ENCODE assay signal across 8 cellular contexts in genomic region chr19:1068111-1069001, GRCh38. TPM values are rescaled to one million over a fixed set of nuclear protein-coding genes. Genes with fewer than 3 reads are reported as not detected.
DNase-seq lines count a peak whose midpoint lies in the region; ATAC-seq, FAIRE-seq and TF ChIP-seq lines count a peak whose summit lies in the region.

No MANE protein-coding gene starts in this region.

- no peak for TF ChIP-seq EP300 in GM12878 (IDR thresholded peaks at IDR 0.05; ENCODE audit: borderline replicate concordance in 1 of 2, control insufficient read depth in 1 of 2, low read depth in 2 of 2, low read length in 2 of 2)

- H3K4me1 Mint-ChIP-seq in natural killer cell treated with Interleukin-12 subunit alpha and Interleukin-12 subunit beta and Interleukin-15 and Interleukin-18, amount 100 ng/mL, for 72 hours (ENCODE audit: low read depth in 2 of 2), result peaks cover 34 to 42% of the 10 kb centered on the region in 2 donors

- H2AFZ ChIP-seq in PC-9, result no peak overlapping the region
- H2AFZ ChIP-seq in GM12878 (ENCODE audit: control insufficient read depth, low read depth, low read length), result no peak overlapping the region

- H3K4me3 ChIP-seq in PC-9 (peak overlapping the region; percentile 71; the same call in 1 of the 2 replicates), GM12878 (peak overlapping the region; percentile 98), testis (peak overlapping the region in 1 of 2 donors; percentile 29)

- BruUV-seq in PC-9 (replicated peaks; lab: Mats Ljungman, UMichigan), result no TSS peak
- BruUV-seq in GM12878 (replicated peaks; lab: Mats Ljungman, UMichigan), result no TSS peak

- no peak for TF ChIP-seq RAD21 in GM12878 (IDR thresholded peaks at IDR 0.05; ENCODE audit: insufficient read depth, low read depth, low read length)

- H3K27ac ChIP-seq in PC-9 (no peak overlapping the region), GM12878 (ENCODE audit: control insufficient read depth, insufficient read depth) (peak overlapping the region; percentile 95), testis (no peak overlapping the region)

- peak overlapping the region; percentile 88 to 92 for H3K27ac Mint-ChIP-seq in natural killer cell treated with Interleukin-12 subunit alpha and Interleukin-12 subunit beta and Interleukin-15 and Interleukin-18, amount 100 ng/mL, for 72 hours

- intact Hi-C loops in PC-9 (cut with micrococcal nuclease; ENCODE audit: unreplicated experiment), result loop anchor here (5.0 kb wide), 1 partner anchor 34 kb away; the partner anchor contains the start of gene GPX4
- intact Hi-C loops in GM12878 (cut with micrococcal nuclease; ENCODE audit: unreplicated experiment), result loop anchor here (1.0 to 2.0 kb wide), 2 partner anchors 34 to 47 kb away; partner anchors contain the start of genes GPX4, RNU6-2 and TMEM259
- intact Hi-C loops in testis (cut with DNase I; ENCODE audit: low total_unique reads), result no loop called here

- no peaks in the 10 kb centered on the region for H3K9me3 Mint-ChIP-seq in natural killer cell treated with Interleukin-12 subunit alpha and Interleukin-12 subunit beta and Interleukin-15 and Interleukin-18, amount 100 ng/mL, for 72 hours

- peaks cover 13% of the 10 kb centered on the region for H3K36me3 Mint-ChIP-seq in natural killer cell treated with Interleukin-12 subunit alpha and Interleukin-12 subunit beta and Interleukin-15 and Interleukin-18, amount 100 ng/mL, for 72 hours

- H3K4me1 ChIP-seq in PC-9 (replicated peaks; ENCODE audit: insufficient read depth) (peaks cover 19% of the 10 kb centered on the region), GM12878 (ENCODE audit: control insufficient read depth, insufficient read depth, low read length) (peaks cover 17% of the 10 kb centered on the region), testis (peaks cover 4% of the 10 kb centered on the region)

- TF ChIP-seq POLR2A in GM12878 (IDR thresholded peaks at IDR 0.05; ENCODE audit: low read depth, low read length) (peak; percentile 29; the same call in 1 of the 2 replicates), testis (IDR thresholded peaks at IDR 0.05) (no peak)

- H3K27me3 ChIP-seq in PC-9 (ENCODE audit: insufficient read depth, low read depth) (no peaks in the 10 kb centered on the region), GM12878 (replicated peaks in 1 of 2; ENCODE audit: control insufficient read depth in 2 of 2, insufficient read depth in 2 of 2, low read length in 1 of 2) (no peaks in the 10 kb centered on the region), testis (peaks cover 4% of the 10 kb centered on the region)

- H3K4me2 ChIP-seq in PC-9 (peak overlapping the region; percentile 97), GM12878 (ENCODE audit: control insufficient read depth, insufficient read depth) (peak overlapping the region; percentile 82)

- peak overlapping the region; percentile 92 for H3K4me3 Mint-ChIP-seq in natural killer cell treated with Interleukin-12 subunit alpha and Interleukin-12 subunit beta and Interleukin-15 and Interleukin-18, amount 100 ng/mL, for 72 hours

- POLR2A ChIA-PET in PC-9 (lab: Charles Lee; ENCODE audit: unreplicated experiment) (interaction anchor here (0.5 kb wide), 1 partner anchor 597 kb away, joined by 6 read pairs; no protein-coding TSS in a partner anchor), GM12878 (lab: Charles Lee) (interaction anchor here (0.5 to 3.0 kb wide), 15 partner anchors 8 to 434 kb away, joined by 3 to 45 read pairs (median 4); partner anchors contain the start of genes ABCA7, CIRBP, CNN2 and GPX4)

- peaks cover 36% of the 10 kb centered on the region for H3F3A ChIP-seq in PC-9 (ENCODE audit: insufficient read depth, low read depth)

- peak; percentile 57 for FAIRE-seq in GM12878 (lab: Jason Lieb, UNC)

- H3K9ac ChIP-seq in GM12878 (ENCODE audit: control insufficient read depth, insufficient read depth, low read length), result peak overlapping the region; percentile 90

- no peaks in the 10 kb centered on the region for H3K27me3 Mint-ChIP-seq in natural killer cell treated with Interleukin-12 subunit alpha and Interleukin-12 subunit beta and Interleukin-15 and Interleukin-18, amount 100 ng/mL, for 72 hours

- H3K79me2 ChIP-seq in PC-9 (ENCODE audit: low read depth) (no peaks in the 10 kb centered on the region), GM12878 (ENCODE audit: control insufficient read depth, insufficient read depth, low read length) (peaks cover 44% of the 10 kb centered on the region)

- H3K9me3 ChIP-seq in PC-9 (ENCODE audit: insufficient read depth, low read depth) (no peaks in the 10 kb centered on the region), GM12878 (replicated peaks; ENCODE audit: control insufficient read depth, insufficient read depth, low read length) (no peaks in the 10 kb centered on the region), testis (no peaks in the 10 kb centered on the region)

- TF ChIP-seq CTCF in PC-9 (conservative IDR thresholded peaks at IDR 0.05) (no peak), GM12878 (IDR thresholded peaks at IDR 0.05 in 2 of 3, conservative IDR thresholded peaks at IDR 0.05 in 1 of 3; ENCODE audit: control insufficient read depth in 2 of 3, extremely low read depth in 1 of 3, insufficient read depth in 1 of 3, low read depth in 3 of 3, low read length in 3 of 3) (no peak), testis (IDR thresholded peaks at IDR 0.05) (no peak)

- SMC1A ChIA-PET in GM12878 (lab: Charles Lee; ENCODE audit: uncharacterized antibody, unreplicated experiment), result interaction anchor here (1.1 to 1.7 kb wide), 5 partner anchors 8 to 62 kb away, joined by 3 to 12 read pairs (median 3); partner anchors contain the start of gene GPX4

- WGBS in GM12878 (ENCODE audit: insufficient coverage, insufficient replicate concordance, low lambda C conversion rate, missing lambda C conversion rate), result under 1% methylated on average over 44 of the region's 44 CpGs
- WGBS in testis, 2 donors, result 74 to 82% methylated on average over 9 to 34 of the region's 44 CpGs

- H3K36me3 ChIP-seq in PC-9 (ENCODE audit: low read depth) (no peaks in the 10 kb centered on the region), GM12878 (ENCODE audit: control insufficient read depth in 2 of 2, insufficient read depth in 2 of 2, low read length in 1 of 2) (peaks cover 8 to 13% of the 10 kb centered on the region in 2 experiments; a peak in 3 of 4 replicates), testis (ENCODE audit: low read depth, missing control alignments) (no peaks in the 10 kb centered on the region)

- CTCF ChIA-PET in PC-9 (lab: Charles Lee), result no interaction called here
- CTCF ChIA-PET in GM12878 (lab: Yijun Ruan, JAX), result interaction anchor here (1.8 to 2.2 kb wide), 3 partner anchors 11 to 45 kb away, joined by 5 to 14 read pairs (median 9); no protein-coding TSS in a partner anchor

- ATAC-seq in GM12878, result peak; percentile 24
- ATAC-seq in natural killer cell treated with Interleukin-12 subunit alpha and Interleukin-12 subunit beta and Interleukin-15 and Interleukin-18, amount 100 ng/mL, for 72 hours, result peak; percentile 40 to 61
- no peak for ATAC-seq in GM21786 (IDR thresholded peaks at IDR 0.05; ENCODE audit: unreplicated experiment)
- ATAC-seq in GM21447 (IDR thresholded peaks at IDR 0.05; ENCODE audit: unreplicated experiment), result no peak

- H3K9me2 ChIP-seq in PC-9 (ENCODE audit: insufficient read depth), result no peaks in the 10 kb centered on the region

- H4K20me1 ChIP-seq in PC-9 (ENCODE audit: insufficient read depth) (no peaks in the 10 kb centered on the region), GM12878 (ENCODE audit: control insufficient read depth, insufficient read depth) (no peaks in the 10 kb centered on the region)

- RAD21 ChIA-PET in GM12878 (lab: Charles Lee; ENCODE audit: unreplicated experiment), result interaction anchor here (1.2 to 2.4 kb wide), 14 partner anchors 8 to 198 kb away, joined by 3 to 19 read pairs (median 6); partner anchors contain the start of genes ATP5F1D, CNN2 and RNU6-2

- in situ Hi-C loops in GM12878 (cut with MboI), result no loop called here

- DNase-seq in GF-D8 (lab: John Stamatoyannopoulos, UW) (peak; percentile 36), PC-9 (no peak), GM12878 (ENCODE audit: low read depth, low spot score) (no peak), testis (no peak), NCI-H128 (lab: John Stamatoyannopoulos, UW; ENCODE audit: unreplicated experiment) (no peak)
- peak; percentile 89 for DNase-seq in natural killer cell treated with Interleukin-12 subunit alpha and Interleukin-12 subunit beta and Interleukin-15 and Interleukin-18, amount 100 ng/mL, for 72 hours (ENCODE audit: low spot score)

RNA-seq across cellular contexts. Expression of gene ARHGAP45, which starts 1.4 kb away (rescaled TPM):
- total RNA-seq in PC-9 (2021) (20.2 and 20.6 TPM in 2 replicates), GM12878 (2014; rRNA removed) (116 and 146 TPM in 2 replicates), GM12878 (2014; rRNA removed; fragmentation: Illumina TruSeq; extraction: Trizol) (21.4 and 26.2 TPM in 2 replicates), GM12878 (2021) (142 and 151 TPM in 2 replicates), testis (10 to 100 TPM; 20.7 to 31.7 TPM)
- 190 and 196 TPM in 2 replicates for total RNA-seq in GM12878 (2013; cell fraction: nucleolus; rRNA removed)
- 33.0 TPM for polyA plus RNA-seq in GM12878 (2011; ENCODE audit: low read depth)
- polyA plus RNA-seq in GM12878 (2011; rRNA removed) (20.8 and 53.2 TPM in 2 replicates), GM12878 (2014; fragmentation: Illumina TruSeq; extraction: Trizol) (1.4 and 9.8 TPM in 2 replicates), GM12878 (2014; fragmentation: Nextera tagmentation; extraction: Ambion mirVana) (1 to 10 TPM; 1.4 to 7.8 TPM), GM12878 (2014; rRNA removed) (96.0 and 125 TPM in 2 replicates), GM12878 (2016; fragmentation: Nextera tagmentation; extraction: Ambion mirVana) (10 to 100 TPM; 66.6 to 82.6 TPM), testis (ENCODE audit: insufficient read depth, low read depth, low replicate concordance) (14.1 TPM)
- 64.0 and 103 TPM in 2 replicates for polyA plus RNA-seq in GM12878 (2011; cell fraction: cytosol; rRNA removed)
- 223 and 275 TPM in 2 replicates for polyA plus RNA-seq in GM12878 (2011; cell fraction: nucleus; rRNA removed)
- 85.3 and 105 TPM in 2 replicates for polyA plus RNA-seq in GM12878 (2012)
- polyA minus RNA-seq in GM12878 (2011; rRNA and poly(A)+ RNA removed), result 36.0 and 96.7 TPM in 2 replicates
- 45.4 and 45.7 TPM in 2 replicates for polyA minus RNA-seq in GM12878 (2011; cell fraction: cytosol; rRNA and poly(A)+ RNA removed)
- polyA minus RNA-seq in GM12878 (2011; cell fraction: nucleus; rRNA and poly(A)+ RNA removed), result 32.4 and 52.2 TPM in 2 replicates
- 100 to 1,000 TPM; 320 to 338 TPM for total RNA-seq in natural killer cell treated with Interleukin-12 subunit alpha and Interleukin-12 subunit beta and Interleukin-15 and Interleukin-18, amount 100 ng/mL, for 72 hours

RNA-seq across cellular contexts. Expression of gene POLR2E, which starts 26.8 kb away (rescaled TPM):
- total RNA-seq in PC-9 (2021) (180 and 237 TPM in 2 replicates), GM12878 (2014; rRNA removed) (194 and 207 TPM in 2 replicates), GM12878 (2014; rRNA removed; fragmentation: Illumina TruSeq; extraction: Trizol) (78.7 and 85.5 TPM in 2 replicates), GM12878 (2021) (243 and 250 TPM in 2 replicates), testis (100 to 1,000 TPM in 1 of 2 donors, 10 to 100 TPM in 1; 96.5 to 143 TPM)
- 37.4 and 46.6 TPM in 2 replicates for total RNA-seq in GM12878 (2013; cell fraction: nucleolus; rRNA removed)
- polyA plus RNA-seq in GM12878 (2011; ENCODE audit: low read depth), result 54.0 TPM
- polyA plus RNA-seq in GM12878 (2011; rRNA removed) (92.4 and 192 TPM in 2 replicates), GM12878 (2014; fragmentation: Illumina TruSeq; extraction: Trizol) (10.0 and 142 TPM in 2 replicates), GM12878 (2014; fragmentation: Nextera tagmentation; extraction: Ambion mirVana) (10 to 100 TPM in 1 of 2 experiments, 1 to 10 TPM in 1; 4.0 to 17.0 TPM), GM12878 (2014; rRNA removed) (367 and 444 TPM in 2 replicates), GM12878 (2016; fragmentation: Nextera tagmentation; extraction: Ambion mirVana) (100 to 1,000 TPM; 460 to 487 TPM), testis (ENCODE audit: insufficient read depth, low read depth, low replicate concordance) (246 TPM)
- 220 and 291 TPM in 2 replicates for polyA plus RNA-seq in GM12878 (2011; cell fraction: cytosol; rRNA removed)
- polyA plus RNA-seq in GM12878 (2011; cell fraction: nucleus; rRNA removed), result 162 and 168 TPM in 2 replicates
- polyA plus RNA-seq in GM12878 (2012), result 184 and 198 TPM in 2 replicates
- polyA minus RNA-seq in GM12878 (2011; rRNA and poly(A)+ RNA removed), result 76.9 and 101 TPM in 2 replicates
- polyA minus RNA-seq in GM12878 (2011; cell fraction: cytosol; rRNA and poly(A)+ RNA removed), result 70.2 and 78.0 TPM in 2 replicates
- polyA minus RNA-seq in GM12878 (2011; cell fraction: nucleus; rRNA and poly(A)+ RNA removed), result 29.5 and 49.3 TPM in 2 replicates
- 100 to 1,000 TPM; 168 to 241 TPM for total RNA-seq in natural killer cell treated with Interleukin-12 subunit alpha and Interleukin-12 subunit beta and Interleukin-15 and Interleukin-18, amount 100 ng/mL, for 72 hours

RNA-seq across cellular contexts. Expression of gene ABCA7, which starts 28.4 kb away (rescaled TPM):
- 29.9 and 32.0 TPM in 2 replicates for total RNA-seq in PC-9 (2021)
- 50.3 and 55.4 TPM in 2 replicates for total RNA-seq in GM12878 (2013; cell fraction: nucleolus; rRNA removed)
- 14.9 and 18.1 TPM in 2 replicates for total RNA-seq in GM12878 (2014; rRNA removed)
- total RNA-seq in GM12878 (2014; rRNA removed; fragmentation: Illumina TruSeq; extraction: Trizol), result 5.6 and 7.6 TPM in 2 replicates
- 38.7 and 49.5 TPM in 2 replicates for total RNA-seq in GM12878 (2021)
- 16.4 TPM for polyA plus RNA-seq in GM12878 (2011; ENCODE audit: low read depth)
- 3.3 and 5.5 TPM in 2 replicates for polyA plus RNA-seq in GM12878 (2011; rRNA removed)
- 7.0 and 10.0 TPM in 2 replicates for polyA plus RNA-seq in GM12878 (2011; cell fraction: cytosol; rRNA removed)
- 81.6 and 107 TPM in 2 replicates for polyA plus RNA-seq in GM12878 (2011; cell fraction: nucleus; rRNA removed)
- 15.2 and 21.6 TPM in 2 replicates for polyA plus RNA-seq in GM12878 (2012)
- polyA plus RNA-seq in GM12878 (2014; fragmentation: Illumina TruSeq; extraction: Trizol), result 4.6 and 11.4 TPM in 2 replicates
- 1 to 10 TPM; 1.0 to 2.9 TPM for polyA plus RNA-seq in GM12878 (2014; fragmentation: Nextera tagmentation; extraction: Ambion mirVana)
- polyA plus RNA-seq in GM12878 (2014; rRNA removed), result 26.9 and 36.5 TPM in 2 replicates
- 10 to 100 TPM; 22.0 to 22.1 TPM for polyA plus RNA-seq in GM12878 (2016; fragmentation: Nextera tagmentation; extraction: Ambion mirVana)
- 4.3 and 9.4 TPM in 2 replicates for polyA minus RNA-seq in GM12878 (2011; rRNA and poly(A)+ RNA removed)
- 5.8 and 7.9 TPM in 2 replicates for polyA minus RNA-seq in GM12878 (2011; cell fraction: cytosol; rRNA and poly(A)+ RNA removed)
- polyA minus RNA-seq in GM12878 (2011; cell fraction: nucleus; rRNA and poly(A)+ RNA removed), result 24.3 and 39.7 TPM in 2 replicates
- 10 to 100 TPM; 53.7 to 69.9 TPM for total RNA-seq in natural killer cell treated with Interleukin-12 subunit alpha and Interleukin-12 subunit beta and Interleukin-15 and Interleukin-18, amount 100 ng/mL, for 72 hours
- 10 to 100 TPM; 12.1 to 14.6 TPM for total RNA-seq in testis
- polyA plus RNA-seq in testis (ENCODE audit: insufficient read depth, low read depth, low replicate concordance), result 7.3 TPM

RNA-seq across cellular contexts. Expression of gene GPX4, which starts 35.4 kb away (rescaled TPM):
- total RNA-seq in PC-9 (2021), result 465 and 489 TPM in 2 replicates
- total RNA-seq in GM12878 (2013; cell fraction: nucleolus; rRNA removed), result 30.7 and 37.1 TPM in 2 replicates
- total RNA-seq in GM12878 (2014; rRNA removed), result 325 and 388 TPM in 2 replicates
- total RNA-seq in GM12878 (2014; rRNA removed; fragmentation: Illumina TruSeq; extraction: Trizol), result 185 and 204 TPM in 2 replicates
- 305 and 316 TPM in 2 replicates for total RNA-seq in GM12878 (2021)
- polyA plus RNA-seq in GM12878 (2011; ENCODE audit: low read depth), result 143 TPM
- polyA plus RNA-seq in GM12878 (2011; rRNA removed), result 171 and 289 TPM in 2 replicates
- 532 and 769 TPM in 2 replicates for polyA plus RNA-seq in GM12878 (2011; cell fraction: cytosol; rRNA removed)
- 455 and 480 TPM in 2 replicates for polyA plus RNA-seq in GM12878 (2011; cell fraction: nucleus; rRNA removed)
- 460 and 464 TPM in 2 replicates for polyA plus RNA-seq in GM12878 (2012)
- polyA plus RNA-seq in GM12878 (2014; fragmentation: Illumina TruSeq; extraction: Trizol), result 144 and 257 TPM in 2 replicates
- polyA plus RNA-seq in GM12878 (2014; fragmentation: Nextera tagmentation; extraction: Ambion mirVana), result 10 to 100 TPM; 33.3 to 99.6 TPM
- 749 and 807 TPM in 2 replicates for polyA plus RNA-seq in GM12878 (2014; rRNA removed)
- polyA plus RNA-seq in GM12878 (2016; fragmentation: Nextera tagmentation; extraction: Ambion mirVana), result 100 to 1,000 TPM; 534 to 574 TPM
- 134 and 182 TPM in 2 replicates for polyA minus RNA-seq in GM12878 (2011; rRNA and poly(A)+ RNA removed)
- polyA minus RNA-seq in GM12878 (2011; cell fraction: cytosol; rRNA and poly(A)+ RNA removed), result 111 and 122 TPM in 2 replicates
- 39.3 and 60.3 TPM in 2 replicates for polyA minus RNA-seq in GM12878 (2011; cell fraction: nucleus; rRNA and poly(A)+ RNA removed)
- total RNA-seq in natural killer cell treated with Interleukin-12 subunit alpha and Interleukin-12 subunit beta and Interleukin-15 and Interleukin-18, amount 100 ng/mL, for 72 hours, result 100 to 1,000 TPM in 1 of 2 donors, 10 to 100 TPM in 1; 86.4 to 174 TPM
- 1,000 to 10,000 TPM; 1,153 to 1,773 TPM for total RNA-seq in testis
- polyA plus RNA-seq in testis (ENCODE audit: insufficient read depth, low read depth, low replicate concordance), result 1,893 TPM

RNA-seq across cellular contexts. Expression of gene CNN2, which starts 41.9 kb away (rescaled TPM):
- total RNA-seq in PC-9 (2021) (168 and 206 TPM in 2 replicates), GM12878 (2014; rRNA removed) (154 and 195 TPM in 2 replicates), GM12878 (2014; rRNA removed; fragmentation: Illumina TruSeq; extraction: Trizol) (95.8 and 115 TPM in 2 replicates), GM12878 (2021) (289 and 311 TPM in 2 replicates), testis (10 to 100 TPM; 19.1 to 28.0 TPM)
- 28.5 and 30.8 TPM in 2 replicates for total RNA-seq in GM12878 (2013; cell fraction: nucleolus; rRNA removed)
- polyA plus RNA-seq in GM12878 (2011; ENCODE audit: low read depth), result 64.3 TPM
- polyA plus RNA-seq in GM12878 (2011; rRNA removed) (28.6 and 54.2 TPM in 2 replicates), GM12878 (2014; fragmentation: Illumina TruSeq; extraction: Trizol) (60.1 and 168 TPM in 2 replicates), GM12878 (2014; fragmentation: Nextera tagmentation; extraction: Ambion mirVana) (10 to 100 TPM; 34.7 to 42.5 TPM), GM12878 (2014; rRNA removed) (177 and 213 TPM in 2 replicates), GM12878 (2016; fragmentation: Nextera tagmentation; extraction: Ambion mirVana) (100 to 1,000 TPM; 269 to 273 TPM), testis (ENCODE audit: insufficient read depth, low read depth, low replicate concordance) (36.4 TPM)
- polyA plus RNA-seq in GM12878 (2011; cell fraction: cytosol; rRNA removed), result 104 and 118 TPM in 2 replicates
- polyA plus RNA-seq in GM12878 (2011; cell fraction: nucleus; rRNA removed), result 80.2 and 133 TPM in 2 replicates
- polyA plus RNA-seq in GM12878 (2012), result 117 and 149 TPM in 2 replicates
- 71.8 and 98.5 TPM in 2 replicates for polyA minus RNA-seq in GM12878 (2011; rRNA and poly(A)+ RNA removed)
- 91.4 and 128 TPM in 2 replicates for polyA minus RNA-seq in GM12878 (2011; cell fraction: cytosol; rRNA and poly(A)+ RNA removed)
- 14.9 and 31.0 TPM in 2 replicates for polyA minus RNA-seq in GM12878 (2011; cell fraction: nucleus; rRNA and poly(A)+ RNA removed)
- total RNA-seq in natural killer cell treated with Interleukin-12 subunit alpha and Interleukin-12 subunit beta and Interleukin-15 and Interleukin-18, amount 100 ng/mL, for 72 hours, result 100 to 1,000 TPM; 119 to 141 TPM

Comparison
In these comparisons a context has a peak if more than half of its experiments do, and no peak if none do; other contexts are left out.
1. DNase-seq: peak in GF-D8 (single experiment) and natural killer cell treated with Interleukin-12 subunit alpha and Interleukin-12 subunit beta and Interleukin-15 and Interleukin-18, amount 100 ng/mL, for 72 hours (single experiment); none in PC-9 (0 of 2), GM12878 (single experiment), testis (single experiment) and NCI-H128 (single experiment).
2. ATAC-seq: peak in GM12878 (single experiment) and natural killer cell treated with Interleukin-12 subunit alpha and Interleukin-12 subunit beta and Interleukin-15 and Interleukin-18, amount 100 ng/mL, for 72 hours (2 of 2); none in GM21786 (single experiment) and GM21447 (single experiment).